ENCODE assay signal across 25 cellular contexts in genomic region chr20:60764771-60765170, GRCh38.
"Had no signal": no experiment of that assay in that cellular context is flagged by ENCODE, and none has a peak within 500 bp of the region (broad histone marks: within the 10 kb centered on the region; RNA-seq: fewer than 3 reads in every experiment).

No MANE protein-coding gene starts in this region.

- ATAC-seq: natural killer cell treated with Interleukin-12 subunit alpha and Interleukin-12 subunit beta and Interleukin-15 and Interleukin-18, amount 100 ng/mL, for 72 hours; psoas muscle; right cardiac atrium; right lobe of liver; stimulated activated effector memory CD8-positive, alpha-beta T cell treated with anti-CD3 and anti-CD28 coated beads, Interleukin-12 subunit alpha, Interleukin-12 subunit beta, amount 100 ng/mL, for 72 hours; stimulated activated naive B cell treated with anti-CD40 and anti-IgM and Interleukin-4, amounts not matched to agents 10 μg/mL and 1 μg/mL and 100 μg/mL, for 72 hours had no signal

- H3K27ac ChIP-seq: ovary, parathyroid adenoma, psoas muscle, right lobe of liver, sigmoid colon, stomach, thoracic aorta, thyroid gland, tibial nerve, upper lobe of left lung, vagina had no signal

- H3K4me3 ChIP-seq: ovary, psoas muscle, right lobe of liver, sigmoid colon, stomach, thoracic aorta, thyroid gland, tibial nerve, upper lobe of left lung, vagina had no signal

- H3K9ac ChIP-seq: parathyroid adenoma had no signal

- DNase-seq: nephron progenitor cell; occipital lobe; ovary; posterior cingulate gyrus; psoas muscle; right cardiac atrium; right lobe of liver; sigmoid colon; small intestine; stimulated activated CD4-positive, alpha-beta T cell treated with anti-CD3 and anti-CD28 coated beads, Interleukin-15, amount 100 ng/mL, for 24 hours; stimulated activated CD4-positive, alpha-beta T cell treated with anti-CD3 and anti-CD28 coated beads, Interleukin-2, amount 100 ng/mL, for 24 hours; stimulated activated CD4-positive, alpha-beta T cell treated with anti-CD3 and anti-CD28 coated beads, Interleukin-2, amount 100 ng/mL, for 48 hours; stimulated activated CD4-positive, alpha-beta T cell treated with anti-CD3 and anti-CD28 coated beads, Interleukin-4, amount 100 ng/mL, for 24 hours; stimulated activated naive B cell treated with anti-CD40 and anti-IgM and Interleukin-4, amounts not matched to agents 10 μg/mL and 1 μg/mL and 100 μg/mL, for 72 hours; stimulated activated naive CD4-positive, alpha-beta T cell treated with Interleukin-2 at 50 U/mL for 16 hours; stomach; thyroid gland; trophoblast cell; upper lobe of left lung had no signal

- H3K27me3 ChIP-seq: ovary, right lobe of liver, sigmoid colon, thyroid gland, tibial nerve, upper lobe of left lung, vagina had no signal

- H3K36me3 ChIP-seq: ovary, right lobe of liver, sigmoid colon, stomach, thoracic aorta, thyroid gland, tibial nerve, upper lobe of left lung, vagina had no signal

- H3K9me3 ChIP-seq: ovary, psoas muscle, right lobe of liver, sigmoid colon, thoracic aorta, thyroid gland, vagina had no signal

- H2AFZ ChIP-seq: parathyroid adenoma had no signal

- H3K4me1 ChIP-seq: parathyroid adenoma, psoas muscle, right lobe of liver, sigmoid colon, stomach, tibial nerve, upper lobe of left lung, vagina had no signal
